ENCODE assay signal across 28 cellular contexts in genomic region chr6:23348185-23348584, GRCh38.
"Had no signal": no experiment of that assay in that cellular context is flagged by ENCODE, and none has a peak within 500 bp of the region (broad histone marks: within the 10 kb centered on the region; RNA-seq: fewer than 3 reads in every experiment).

No MANE protein-coding gene starts in this region.

- H3K4me3 Mint-ChIP-seq: dendritic cell treated with granulocyte-macrophage colony-stimulating factor and Interleukin-4, amounts not matched to agents 40 ng/mL and 50 ng/mL, for 4 days; effector memory CD8-positive, alpha-beta T cell had no signal

- H3K36me3 ChIP-seq: colonic mucosa, esophagus muscularis mucosa, esophagus squamous epithelium, gastrocnemius medialis, gastroesophageal sphincter, heart left ventricle, heart right ventricle had no signal

- FAIRE-seq: colon, endometrium, endothelial cell of umbilical vein, frontal cortex had no signal

- H3K4me2 ChIP-seq: hepatocyte had no signal

- H3K4me3 ChIP-seq: colonic mucosa, coronary artery, dorsolateral prefrontal cortex, esophagus muscularis mucosa, esophagus squamous epithelium, gastrocnemius medialis, gastroesophageal sphincter, heart left ventricle, heart right ventricle, hepatocyte had no signal

- DNase-seq: colonic mucosa; cortex of kidney; dermis blood vessel endothelial cell; dorsolateral prefrontal cortex; effector CD4-positive, alpha-beta T cell; effector CD8-positive, alpha-beta T cell; effector memory CD4-positive, alpha-beta T cell; effector memory CD8-positive, alpha-beta T cell; erythroblast; esophagus squamous epithelium; foreskin keratinocyte; foreskin melanocyte; gastrocnemius medialis; glutamatergic neuron; head of caudate nucleus; heart left ventricle; heart right ventricle had no signal

- ATAC-seq: effector memory CD8-positive, alpha-beta T cell; esophagus mucosa; foreskin keratinocyte; gastrocnemius medialis; gastroesophageal sphincter; heart left ventricle had no signal

- H2AFZ ChIP-seq: hepatocyte had no signal

- H3K27me3 ChIP-seq: colonic mucosa, dorsolateral prefrontal cortex, esophagus muscularis mucosa, esophagus squamous epithelium, foreskin keratinocyte, gastrocnemius medialis, gastroesophageal sphincter, heart left ventricle, heart right ventricle, hepatocyte had no signal

- H3K9me3 ChIP-seq: colonic mucosa, esophagus muscularis mucosa, esophagus squamous epithelium, gastrocnemius medialis, gastroesophageal sphincter, heart right ventricle had no signal

- H3K27ac Mint-ChIP-seq: dendritic cell treated with granulocyte-macrophage colony-stimulating factor and Interleukin-4, amounts not matched to agents 40 ng/mL and 50 ng/mL, for 4 days; effector memory CD8-positive, alpha-beta T cell had no signal

- H3K27me3 Mint-ChIP-seq: dendritic cell treated with granulocyte-macrophage colony-stimulating factor and Interleukin-4, amounts not matched to agents 40 ng/mL and 50 ng/mL, for 4 days; effector memory CD8-positive, alpha-beta T cell had no signal

- H3K27ac ChIP-seq: colonic mucosa, coronary artery, dorsolateral prefrontal cortex, epithelial cell of prostate, esophagus muscularis mucosa, esophagus squamous epithelium, gastrocnemius medialis, gastroesophageal sphincter, heart left ventricle, heart right ventricle, hepatocyte had no signal

- H3K4me1 ChIP-seq: colonic mucosa, esophagus muscularis mucosa, gastrocnemius medialis, gastroesophageal sphincter, heart left ventricle had no signal

- H3K79me2 ChIP-seq: hepatocyte had no signal
